Comparison of ENCODE assay signal across 9 cellular contexts in the genomic region with DNA sequence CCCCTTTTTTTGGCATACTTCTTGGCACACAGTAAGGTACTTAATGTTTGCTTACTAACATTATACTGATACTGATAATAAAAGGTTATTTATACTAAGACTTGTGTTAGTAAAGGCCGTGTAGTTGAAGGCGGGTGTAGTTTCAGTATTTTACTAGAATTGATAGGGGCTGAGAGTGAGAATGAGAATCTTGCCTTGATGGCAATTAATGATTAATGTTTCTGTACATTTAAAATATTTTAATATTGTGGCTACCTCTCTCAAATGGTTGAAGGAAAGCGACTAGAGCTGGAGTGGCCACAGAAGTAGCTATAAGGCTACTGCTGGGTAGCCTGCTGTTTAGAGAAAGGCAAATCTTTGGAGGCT. TPM values are rescaled to one million over a fixed set of nuclear protein-coding genes. Genes with fewer than 3 reads are reported as not detected.
A peak's percentile ranks its signal among the peaks of the same experiment; 100 is the strongest.
DNase-seq lines count a peak whose midpoint lies in the region; ATAC-seq and TF ChIP-seq lines count a peak whose summit lies in the region.
"Had no signal": no experiment of that assay in that cellular context is flagged by ENCODE, and none has a peak within 500 bp of the region (broad histone marks: within the 10 kb centered on the region; RNA-seq: fewer than 3 reads in every experiment).

No MANE protein-coding gene starts in this region.

- no peaks in the 10 kb centered on the region for H3K27me3 ChIP-seq in RWPE2 (ENCODE audit: insufficient read depth, poor library complexity, severe bottlenecking)
- no peaks in the 10 kb centered on the region for H3K27me3 ChIP-seq in neutrophil

- H3K9me3 ChIP-seq in RWPE2 (ENCODE audit: severe bottlenecking) = peaks cover 2% of the 10 kb centered on the region
- H3K9me3 ChIP-seq in neutrophil = no peaks in the 10 kb centered on the region

- ATAC-seq in GM18858 (IDR thresholded peaks at IDR 0.05; ENCODE audit: unreplicated experiment) (peak; percentile 13), GM21825 (IDR thresholded peaks at IDR 0.05; ENCODE audit: unreplicated experiment) (peak; percentile 36), RWPE2 (ENCODE audit: low read depth) (no peak)

- H3K4me1 ChIP-seq in RWPE2 (ENCODE audit: insufficient read depth, poor library complexity, severe bottlenecking) (peaks cover 67% of the 10 kb centered on the region), neutrophil (ENCODE audit: control insufficient read depth in 1 of 2, insufficient read depth in 1 of 2, low read depth in 1 of 2, low read length in 1 of 2) (peaks cover 62 to 84% of the 10 kb centered on the region in 2 experiments)

- H3K4me3 ChIP-seq in RWPE2 (ENCODE audit: severe bottlenecking) = no peak overlapping the region
- H3K4me3 ChIP-seq in neutrophil (ENCODE audit: low read depth in 1 of 2, low read length in 1 of 2) = peak overlapping the region in 1 of 2 experiments; percentile 51

- H3K36me3 ChIP-seq in RWPE2 (ENCODE audit: low read depth) = no peaks in the 10 kb centered on the region
- no peaks in the 10 kb centered on the region for H3K36me3 ChIP-seq in neutrophil

- no peak for TF ChIP-seq CTCF in RWPE2 (IDR thresholded peaks at IDR 0.05; ENCODE audit: poor library complexity, severe bottlenecking)
- TF ChIP-seq CTCF in neutrophil (IDR thresholded peaks at IDR 0.05) = no peak

- no peak for DNase-seq in RWPE2 (ENCODE audit: low spot score)
- no peak for DNase-seq in NCI-H1930 (lab: John Stamatoyannopoulos, UW)
- no peak for DNase-seq in retina
- no peak for DNase-seq in mucosa of gallbladder (ENCODE audit: low spot score)
- no peak for DNase-seq in kidney tubule cell (ENCODE audit: low spot score)
- DNase-seq: activated CD8-positive, alpha-beta memory T cell treated with anti-CD3 and anti-CD28 coated beads, Interleukin-2, amount 50 U/mL, for 4 hours had no signal

- peak overlapping the region; percentile 58 for H3K27ac ChIP-seq in RWPE2 (ENCODE audit: poor library complexity, severe bottlenecking)
- H3K27ac ChIP-seq in neutrophil = peak overlapping the region; percentile 81

RNA-seq across cellular contexts. Expression of a gene that starts 29.3 kb away (rescaled TPM):
- 53.5 TPM for total RNA-seq in mucosa of gallbladder
